ENCODE assay signal across 9 cellular contexts in the genomic region with DNA sequence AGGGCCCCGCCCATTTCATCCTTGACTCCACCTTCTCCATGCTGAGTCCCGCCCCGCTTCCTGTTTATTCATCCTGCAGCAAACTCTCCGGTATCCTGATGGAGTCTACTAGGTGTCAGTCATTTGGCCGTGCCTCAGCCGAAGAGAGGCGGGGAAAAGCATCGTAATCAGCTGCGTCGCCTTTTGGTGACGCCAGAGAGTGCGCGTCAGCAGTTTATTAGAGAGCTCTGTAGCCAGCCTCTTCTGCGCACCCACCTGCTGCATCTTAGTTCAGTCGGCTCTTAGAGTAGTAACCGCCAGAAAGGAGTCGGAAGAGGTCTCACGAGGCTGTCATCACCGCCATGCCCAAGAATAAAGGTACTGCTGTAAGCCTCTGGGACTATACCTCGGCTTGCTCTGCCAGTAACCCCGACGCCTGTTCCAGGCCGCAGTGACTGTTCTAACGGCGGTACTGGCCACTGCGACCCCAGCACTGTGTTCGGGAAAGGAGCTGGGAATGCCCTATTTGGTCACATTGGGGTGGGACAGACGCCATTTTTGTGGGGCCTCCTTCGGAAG. TPM values are rescaled to one million over a fixed set of nuclear protein-coding genes. Genes with fewer than 3 reads are reported as not detected.
DNase-seq lines count a peak whose midpoint lies in the region; ATAC-seq and TF ChIP-seq lines count a peak whose summit lies in the region.
"Had no signal": no experiment of that assay in that cellular context is flagged by ENCODE, and none has a peak within 500 bp of the region (broad histone marks: within the 10 kb centered on the region; RNA-seq: fewer than 3 reads in every experiment).

EIF1AY (plus strand) TSS at position 246 of the 558 bp plus-strand sequence; CDS start at position 342, 96 bp downstream.

- peak; percentile 96 for ATAC-seq in activated CD4-positive, alpha-beta T cell treated with anti-CD3 and anti-CD28 coated beads for 36 hours
- ATAC-seq in foreskin keratinocyte: peak; percentile 98

- H3K9me3 Mint-ChIP-seq in activated CD4-positive, alpha-beta T cell treated with anti-CD3 and anti-CD28 coated beads for 36 hours (ENCODE audit: low read depth): no peaks in the 10 kb centered on the region
- H3K9me3 Mint-ChIP-seq: IgD-negative memory B cell had no signal

- H3K4me3 Mint-ChIP-seq in activated CD4-positive, alpha-beta T cell treated with anti-CD3 and anti-CD28 coated beads for 36 hours: peak within 1 kb of the TSS; percentile 87
- H3K4me3 Mint-ChIP-seq: IgD-negative memory B cell had no signal

- peaks cover 5% of the 10 kb centered on the region for H3K36me3 Mint-ChIP-seq in activated CD4-positive, alpha-beta T cell treated with anti-CD3 and anti-CD28 coated beads for 36 hours (ENCODE audit: low read depth)
- H3K36me3 Mint-ChIP-seq: IgD-negative memory B cell had no signal

- H3K9me3 ChIP-seq in skeletal muscle tissue (ENCODE audit: control insufficient read depth in 3 of 3, low read length in 3 of 3): no peaks in the 10 kb centered on the region

- intact Hi-C loops in activated CD4-positive, alpha-beta T cell treated with anti-CD3 and anti-CD28 coated beads for 36 hours (cut with DNase I, micrococcal nuclease): loop anchor here (1.0 to 10.0 kb wide), 11 partner anchors 172 to 1501 kb away; partner anchors contain the start of gene KDM5D (in 2 of the 2)

- H3K4me1 Mint-ChIP-seq in activated CD4-positive, alpha-beta T cell treated with anti-CD3 and anti-CD28 coated beads for 36 hours: peaks cover 24% of the 10 kb centered on the region
- H3K4me1 Mint-ChIP-seq: IgD-negative memory B cell had no signal

- H3K27ac Mint-ChIP-seq in activated CD4-positive, alpha-beta T cell treated with anti-CD3 and anti-CD28 coated beads for 36 hours: peak within 1 kb of the TSS; percentile 95
- H3K27ac Mint-ChIP-seq: IgD-negative memory B cell had no signal

- POLR2A ChIA-PET in activated CD4-positive, alpha-beta T cell treated with anti-CD3 and anti-CD28 coated beads for 36 hours (lab: Charles Lee): interaction anchor here (0.9 to 1.3 kb wide), 2 partner anchors 30 to 674 kb away, joined by 3 read pairs; no protein-coding TSS in a partner anchor

- H3K27ac ChIP-seq in foreskin keratinocyte: peak within 1 kb of the TSS; percentile 72
- no peak within 1 kb of the TSS for H3K27ac ChIP-seq in skeletal muscle tissue (ENCODE audit: low read depth, low read length)
- H3K27ac ChIP-seq in coronary artery: no peak within 1 kb of the TSS

- CTCF ChIA-PET in activated CD4-positive, alpha-beta T cell treated with anti-CD3 and anti-CD28 coated beads for 36 hours (lab: Charles Lee): interaction anchor here (0.7 kb wide), 2 partner anchors 13 to 868 kb away, joined by 3 to 4 read pairs; no protein-coding TSS in a partner anchor

- DNase-seq in GM12864 (ENCODE audit: low read depth) (peak; percentile 87), HK-2 (ENCODE audit: unreplicated experiment) (peak; percentile 2), foreskin keratinocyte (peak; percentile 80 to 89), NCI-H187 treated with DMSO at 0.1 percent for 48 hours (lab: John Stamatoyannopoulos, UW) (no peak), cortex of kidney (lab: John Stamatoyannopoulos, UW) (no peak), coronary artery (ENCODE audit: low spot score) (no peak)
- DNase-seq in activated CD4-positive, alpha-beta T cell treated with anti-CD3 and anti-CD28 coated beads for 36 hours: peak; percentile 90

- no peak for TF ChIP-seq CTCF in GM12864 (IDR thresholded peaks at IDR 0.05; ENCODE audit: low read depth, low read length, missing control alignments)
- TF ChIP-seq CTCF in foreskin keratinocyte (conservative IDR thresholded peaks at IDR 0.05): no peak
- no peak for TF ChIP-seq CTCF in coronary artery (IDR thresholded peaks at IDR 0.05)

- H3K9ac ChIP-seq in skeletal muscle tissue (ENCODE audit: low read depth in 1 of 3, low read length in 3 of 3): peak within 1 kb of the TSS in 2 of 3 donors; percentile 95 to 97

- H3K4me3 ChIP-seq in GM12864 (ENCODE audit: low read depth, low read length) (peak within 1 kb of the TSS; percentile 62), skeletal muscle tissue (ENCODE audit: low read length in 3 of 3) (peak within 1 kb of the TSS in 2 of 3 donors; percentile 88 to 91), coronary artery (no peak within 1 kb of the TSS)

- H3K27me3 ChIP-seq in foreskin keratinocyte (no peaks in the 10 kb centered on the region), skeletal muscle tissue (ENCODE audit: control insufficient read depth in 3 of 3, insufficient read depth in 3 of 3, low read length in 3 of 3) (no peaks in the 10 kb centered on the region)

- no peaks in the 10 kb centered on the region for H3K27me3 Mint-ChIP-seq in activated CD4-positive, alpha-beta T cell treated with anti-CD3 and anti-CD28 coated beads for 36 hours
- H3K27me3 Mint-ChIP-seq: IgD-negative memory B cell had no signal

- peaks cover 0 to 1% (median 0%) of the 10 kb centered on the region in 3 donors for H3K36me3 ChIP-seq in skeletal muscle tissue (ENCODE audit: control insufficient read depth in 3 of 3, insufficient read depth in 3 of 3, low read length in 3 of 3)

- no peaks in the 10 kb centered on the region for H3K4me1 ChIP-seq in foreskin keratinocyte
- peaks cover 0 to 3% (median 0%) of the 10 kb centered on the region in 3 donors for H3K4me1 ChIP-seq in skeletal muscle tissue (ENCODE audit: control insufficient read depth in 3 of 3, insufficient read depth in 3 of 3, low read length in 3 of 3)

RNA-seq across cellular contexts. Expression of gene EIF1AY, which starts in this region (rescaled TPM):
- total RNA-seq in activated CD4-positive, alpha-beta T cell treated with anti-CD3 and anti-CD28 coated beads for 36 hours: 10 to 100 TPM; 70.2 to 88.7 TPM
- total RNA-seq in foreskin keratinocyte: 25.0 and 32.1 TPM in 2 replicates
- 38.3 and 44.4 TPM in 2 replicates for polyA plus RNA-seq in foreskin keratinocyte
- 50.6 TPM for total RNA-seq in skeletal muscle tissue
- polyA plus RNA-seq: IgD-negative memory B cell had no signal

Comparison
In these comparisons a context has a peak if more than half of its experiments do, and no peak if none do; other contexts are left out.
1. DNase-seq: peak in GM12864 (single experiment), HK-2 (single experiment), activated CD4-positive, alpha-beta T cell treated with anti-CD3 and anti-CD28 coated beads for 36 hours (single experiment) and foreskin keratinocyte (2 of 2); none in NCI-H187 treated with DMSO at 0.1 percent for 48 hours (single experiment), cortex of kidney (single experiment) and coronary artery (single experiment).